Comparison of ENCODE assay signal across 16 cellular contexts in genomic region chr19:15367439-15367838, GRCh38. TPM values are rescaled to one million over a fixed set of nuclear protein-coding genes. Genes with fewer than 3 reads are reported as not detected.
A peak's percentile ranks its signal among the peaks of the same experiment; 100 is the strongest.
DNase-seq lines count a peak whose midpoint lies in the region; ATAC-seq, FAIRE-seq and TF ChIP-seq lines count a peak whose summit lies in the region.
"Had no signal": no experiment of that assay in that cellular context is flagged by ENCODE, and none has a peak within 500 bp of the region (broad histone marks: within the 10 kb centered on the region; RNA-seq: fewer than 3 reads in every experiment).

No MANE protein-coding gene starts in this region.

- FAIRE-seq in keratinocyte (lab: Jason Lieb, UNC), result peak; percentile 65

- H3K36me3 ChIP-seq in keratinocyte (ENCODE audit: control insufficient read depth in 2 of 2, extremely low read depth in 1 of 2, insufficient read depth in 2 of 2, low read length in 2 of 2) (peaks cover 38% of the 10 kb centered on the region in 2 experiments), testis (ENCODE audit: low read depth, missing control alignments) (no peaks in the 10 kb centered on the region)

- peaks cover 99% of the 10 kb centered on the region for H3K36me3 Mint-ChIP-seq in dendritic cell treated with granulocyte-macrophage colony-stimulating factor and Interleukin-4, amounts not matched to agents 40 ng/mL and 50 ng/mL, for 4 days (ENCODE audit: low read depth)

- no peak overlapping the region for H3K9ac ChIP-seq in keratinocyte (ENCODE audit: control insufficient read depth, extremely low read depth, insufficient read depth, low read length)

- no peaks in the 10 kb centered on the region for H3K9me1 ChIP-seq in keratinocyte (ENCODE audit: control insufficient read depth, extremely low read depth, insufficient read depth, low read length)

- H3K9me3 ChIP-seq in keratinocyte (ENCODE audit: control insufficient read depth, low read depth, low read length) (no peaks in the 10 kb centered on the region), testis (no peaks in the 10 kb centered on the region)
- H3K9me3 ChIP-seq: HAP-1 had no signal

- TF ChIP-seq CTCF in keratinocyte (optimal IDR thresholded peaks at IDR 0.05 in 1 of 3, IDR thresholded peaks at IDR 0.05 in 1 of 3, conservative IDR thresholded peaks at IDR 0.05 in 1 of 3; ENCODE audit: extremely low read depth in 1 of 3, insufficient read depth in 2 of 3, low read length in 3 of 3) (no peak), testis (IDR thresholded peaks at IDR 0.05) (no peak), coronary artery (IDR thresholded peaks at IDR 0.05) (no peak)

- H3K4me3 ChIP-seq in keratinocyte (ENCODE audit: control insufficient read depth in 2 of 3, extremely low read depth in 1 of 3, insufficient read depth in 2 of 3, low read depth in 1 of 3, low read length in 3 of 3) (no peak overlapping the region), testis (no peak overlapping the region), coronary artery (no peak overlapping the region)
- H3K4me3 ChIP-seq: HAP-1, SJCRH30 had no signal

- H3K4me2 ChIP-seq in keratinocyte (ENCODE audit: control insufficient read depth, extremely low read depth, insufficient read depth, low read depth, low read length), result no peak overlapping the region

- no peaks in the 10 kb centered on the region for H3K9me3 Mint-ChIP-seq in dendritic cell treated with granulocyte-macrophage colony-stimulating factor and Interleukin-4, amounts not matched to agents 40 ng/mL and 50 ng/mL, for 4 days

- H3K27ac ChIP-seq in keratinocyte (ENCODE audit: control insufficient read depth, insufficient read depth, low read length) (no peak overlapping the region), testis (peak overlapping the region in 1 of 2 donors; percentile 39), coronary artery (no peak overlapping the region)
- H3K27ac ChIP-seq: C4-2B, SJCRH30 had no signal

- peak; percentile 81 for ATAC-seq in Right ventricle myocardium inferior
- no peak for ATAC-seq in GM21529 (IDR thresholded peaks at IDR 0.05; ENCODE audit: unreplicated experiment)

- dilution Hi-C loops in keratinocyte (cut with MboI; ENCODE audit: extremely low pct_ligation_motif_present, low sequenced_read_pairs), result no loop called here

- DNase-seq in Right ventricle myocardium inferior (ENCODE audit: missing footprints) (no peak), cardiac septum (ENCODE audit: low spot score) (no peak), keratinocyte (ENCODE audit: low read depth, low spot score) (no peak), testis (peak; percentile 61), coronary artery (ENCODE audit: low spot score) (no peak), GF-D8 (lab: John Stamatoyannopoulos, UW) (no peak)
- DNase-seq: DMS79 treated with DMSO at 0.1 percent for 48 hours, MV-4-11, NCI-H1417 treated with DMSO at 0.1 percent for 48 hours, NCI-H2029, NCI-H510A treated with DMSO at 0.1 percent for 48 hours, SJCRH30 had no signal

- no peak overlapping the region for H2AFZ ChIP-seq in keratinocyte (ENCODE audit: control insufficient read depth, low read length)

- H3K4me1 Mint-ChIP-seq in dendritic cell treated with granulocyte-macrophage colony-stimulating factor and Interleukin-4, amounts not matched to agents 40 ng/mL and 50 ng/mL, for 4 days (ENCODE audit: low read depth), result no peaks in the 10 kb centered on the region

- 62% methylated on average over 3 of the region's 3 CpGs for WGBS in testis, 2 donors

- H3K4me3 Mint-ChIP-seq in dendritic cell treated with granulocyte-macrophage colony-stimulating factor and Interleukin-4, amounts not matched to agents 40 ng/mL and 50 ng/mL, for 4 days, result no peak overlapping the region

- H3K4me1 ChIP-seq in keratinocyte (ENCODE audit: control insufficient read depth, extremely low read depth, insufficient read depth, low read length) (no peaks in the 10 kb centered on the region), testis (peaks cover 6% of the 10 kb centered on the region)
- H3K4me1 ChIP-seq: HAP-1, SJCRH30 had no signal

- H3K27me3 ChIP-seq in keratinocyte (ENCODE audit: control insufficient read depth, extremely low read depth, insufficient read depth, low read length) (no peaks in the 10 kb centered on the region), testis (no peaks in the 10 kb centered on the region)
- H3K27me3 ChIP-seq: SJCRH30 had no signal

- H3K27me3 Mint-ChIP-seq in dendritic cell treated with granulocyte-macrophage colony-stimulating factor and Interleukin-4, amounts not matched to agents 40 ng/mL and 50 ng/mL, for 4 days, result no peaks in the 10 kb centered on the region

- no peaks in the 10 kb centered on the region for H4K20me1 ChIP-seq in keratinocyte (ENCODE audit: control insufficient read depth, extremely low read depth, insufficient read depth, low read length)

- intact Hi-C loops in Right ventricle myocardium inferior (cut with DNase I) (no loop called here), cardiac septum (cut with DNase I) (no loop called here), testis (cut with DNase I; ENCODE audit: low total_unique reads) (no loop called here)
- intact Hi-C loops in dendritic cell treated with granulocyte-macrophage colony-stimulating factor and Interleukin-4, amounts not matched to agents 40 ng/mL and 50 ng/mL, for 4 days (cut with micrococcal nuclease), result no loop called here

- H3K79me2 ChIP-seq in keratinocyte (ENCODE audit: control insufficient read depth, insufficient read depth, low read length), result peaks cover 4% of the 10 kb centered on the region

- H3K27ac Mint-ChIP-seq in dendritic cell treated with granulocyte-macrophage colony-stimulating factor and Interleukin-4, amounts not matched to agents 40 ng/mL and 50 ng/mL, for 4 days, result peak overlapping the region; percentile 37

- TF ChIP-seq POLR2A in testis (IDR thresholded peaks at IDR 0.05), result no peak

RNA-seq across cellular contexts. Expression of gene AKAP8, which starts 12.1 kb away (rescaled TPM):
- total RNA-seq in Right ventricle myocardium inferior (19.8 TPM), cardiac septum (19.2 TPM), testis (10 to 100 TPM; 44.0 to 46.3 TPM)
- polyA plus RNA-seq in keratinocyte (16.8 to 18.1 TPM (median 18.1 TPM) in 3 replicates), testis (ENCODE audit: insufficient read depth, low read depth, low replicate concordance) (20.1 TPM)
- polyA plus RNA-seq in keratinocyte (2011; ENCODE audit: low read depth), result 12.9 TPM
- polyA plus RNA-seq in keratinocyte (2011; cell fraction: cytosol; rRNA removed), result 10.5 and 10.9 TPM in 2 replicates
- polyA plus RNA-seq in keratinocyte (2011; cell fraction: nucleus; rRNA removed), result 34.8 and 35.0 TPM in 2 replicates
- 10.2 and 17.8 TPM in 2 replicates for polyA plus RNA-seq in keratinocyte (2012; ENCODE audit: low replicate concordance)
- polyA minus RNA-seq in keratinocyte, result 5.7 to 9.0 TPM (median 7.6 TPM) in 3 replicates
- polyA minus RNA-seq in keratinocyte (2011; cell fraction: cytosol; rRNA and poly(A)+ RNA removed), result 14.6 TPM
- 12.0 and 12.6 TPM in 2 replicates for polyA minus RNA-seq in keratinocyte (2011; cell fraction: nucleus; rRNA and poly(A)+ RNA removed)

RNA-seq across cellular contexts. Expression of gene BRD4, which starts 35.1 kb away (rescaled TPM):
- 56.5 TPM for total RNA-seq in Right ventricle myocardium inferior
- total RNA-seq in cardiac septum, result 72.3 TPM
- polyA plus RNA-seq in keratinocyte, result 3.7 to 9.2 TPM (median 5.5 TPM) in 3 replicates
- 95.1 TPM for polyA plus RNA-seq in keratinocyte (2011; ENCODE audit: low read depth)
- 6.2 and 7.8 TPM in 2 replicates for polyA plus RNA-seq in keratinocyte (2011; cell fraction: cytosol; rRNA removed)
- polyA plus RNA-seq in keratinocyte (2011; cell fraction: nucleus; rRNA removed), result 22.6 and 30.8 TPM in 2 replicates
- 39.3 and 52.1 TPM in 2 replicates for polyA plus RNA-seq in keratinocyte (2012; ENCODE audit: low replicate concordance)
- polyA minus RNA-seq in keratinocyte, result 14.3 to 144 TPM (median 21.9 TPM) in 3 replicates
- 15.0 TPM for polyA minus RNA-seq in keratinocyte (2011; cell fraction: cytosol; rRNA and poly(A)+ RNA removed)
- 27.1 and 33.9 TPM in 2 replicates for polyA minus RNA-seq in keratinocyte (2011; cell fraction: nucleus; rRNA and poly(A)+ RNA removed)
- total RNA-seq in testis, result 100 to 1,000 TPM; 106 to 109 TPM
- 59.2 TPM for polyA plus RNA-seq in testis (ENCODE audit: insufficient read depth, low read depth, low replicate concordance)

RNA-seq across cellular contexts. Expression of gene AKAP8L, which starts 51.3 kb away (rescaled TPM):
- 76.7 TPM for total RNA-seq in Right ventricle myocardium inferior
- 63.1 TPM for total RNA-seq in cardiac septum
- polyA plus RNA-seq in keratinocyte, result 28.4 to 48.2 TPM (median 44.3 TPM) in 3 replicates
- polyA plus RNA-seq in keratinocyte (2011; ENCODE audit: low read depth), result 159 TPM
- 16.8 and 21.0 TPM in 2 replicates for polyA plus RNA-seq in keratinocyte (2011; cell fraction: cytosol; rRNA removed)
- 120 and 136 TPM in 2 replicates for polyA plus RNA-seq in keratinocyte (2011; cell fraction: nucleus; rRNA removed)
- polyA plus RNA-seq in keratinocyte (2012; ENCODE audit: low replicate concordance), result 37.5 and 58.1 TPM in 2 replicates
- polyA minus RNA-seq in keratinocyte, result 47.8 to 86.5 TPM (median 56.1 TPM) in 3 replicates
- polyA minus RNA-seq in keratinocyte (2011; cell fraction: cytosol; rRNA and poly(A)+ RNA removed), result 29.5 TPM
- 45.8 and 64.1 TPM in 2 replicates for polyA minus RNA-seq in keratinocyte (2011; cell fraction: nucleus; rRNA and poly(A)+ RNA removed)
- total RNA-seq in testis, result 100 to 1,000 TPM; 334 to 399 TPM
- 131 TPM for polyA plus RNA-seq in testis (ENCODE audit: insufficient read depth, low read depth, low replicate concordance)
